In the genomic region with DNA sequence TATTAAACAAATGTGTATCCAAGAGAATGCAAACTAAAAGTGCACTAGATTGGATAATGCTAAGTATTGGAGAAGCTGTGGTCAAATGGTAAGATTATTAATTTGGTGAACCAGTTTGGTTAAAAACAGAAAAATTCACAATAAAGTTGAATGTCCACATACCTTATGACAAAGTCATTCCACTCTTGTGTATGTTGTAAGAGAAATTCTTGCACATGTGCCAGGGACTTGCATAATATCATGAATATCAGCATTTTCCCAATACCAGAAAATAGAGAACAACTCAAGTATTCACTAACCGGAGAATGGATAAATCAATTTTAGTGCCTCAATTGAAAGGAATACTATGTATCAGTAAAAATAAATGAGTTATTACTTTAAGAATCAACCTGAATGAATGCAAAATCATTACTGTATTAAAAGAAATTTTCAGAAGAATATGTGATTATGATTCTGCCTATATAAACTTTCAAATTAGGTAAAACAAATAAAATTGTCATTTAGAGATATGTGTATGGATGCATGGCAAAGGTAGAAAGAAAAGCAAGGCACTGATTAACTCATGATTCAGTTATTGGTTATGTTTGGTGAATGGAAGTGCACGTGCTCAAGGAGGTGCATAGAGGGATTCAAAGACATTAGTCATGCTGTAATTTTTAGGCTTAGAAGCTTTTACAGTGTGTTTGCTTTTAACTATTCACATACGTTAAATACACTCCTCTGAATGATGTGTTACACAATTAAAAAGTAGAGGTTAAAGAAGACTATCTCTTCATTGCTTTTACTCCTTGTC, we compare ENCODE assay signal across 17 cellular contexts.
DNase-seq lines count a peak whose midpoint lies in the region; FAIRE-seq and TF ChIP-seq lines count a peak whose summit lies in the region.
"Had no signal": no experiment of that assay in that cellular context is flagged by ENCODE, and none has a peak within 500 bp of the region (broad histone marks: within the 10 kb centered on the region; RNA-seq: fewer than 3 reads in every experiment).

No MANE protein-coding gene starts in this region.

- no peaks in the 10 kb centered on the region for H3K9me3 ChIP-seq in keratinocyte (ENCODE audit: control insufficient read depth, low read depth, low read length)
- H3K9me3 ChIP-seq: BE2C, gastroesophageal sphincter had no signal

- H3K4me1 ChIP-seq in keratinocyte (ENCODE audit: control insufficient read depth, extremely low read depth, insufficient read depth, low read length): peaks cover 10% of the 10 kb centered on the region
- H3K4me1 ChIP-seq: gastroesophageal sphincter had no signal

- no peak overlapping the region for H3K9ac ChIP-seq in keratinocyte (ENCODE audit: control insufficient read depth, extremely low read depth, insufficient read depth, low read length)

- H3K4me2 ChIP-seq in keratinocyte (ENCODE audit: control insufficient read depth, extremely low read depth, insufficient read depth, low read depth, low read length): no peak overlapping the region

- H3K27me3 Mint-ChIP-seq in osteocyte (ENCODE audit: unreplicated experiment) (peaks cover 11% of the 10 kb centered on the region), immature natural killer cell (ENCODE audit: low read depth in 3 of 3) (peaks cover 0 to 3% (median 0%) of the 10 kb centered on the region in 3 donors)

- H2AFZ ChIP-seq in keratinocyte (ENCODE audit: control insufficient read depth, low read length): no peak overlapping the region

- peaks cover 11% of the 10 kb centered on the region for H3K4me1 Mint-ChIP-seq in osteocyte (ENCODE audit: unreplicated experiment)
- H3K4me1 Mint-ChIP-seq in immature natural killer cell: no peaks in the 10 kb centered on the region

- no peak overlapping the region for H3K27ac ChIP-seq in keratinocyte (ENCODE audit: control insufficient read depth, insufficient read depth, low read length)
- H3K27ac ChIP-seq: gastroesophageal sphincter had no signal

- H3K4me3 Mint-ChIP-seq in osteocyte (ENCODE audit: unreplicated experiment): no peak overlapping the region
- H3K4me3 Mint-ChIP-seq in immature natural killer cell: no peak overlapping the region

- H3K36me3 ChIP-seq in bronchial epithelial cell (ENCODE audit: control insufficient read depth, insufficient read depth, low read length) (no peaks in the 10 kb centered on the region), keratinocyte (ENCODE audit: control insufficient read depth in 2 of 2, extremely low read depth in 1 of 2, insufficient read depth in 2 of 2, low read length in 2 of 2) (no peaks in the 10 kb centered on the region)
- H3K36me3 ChIP-seq: BE2C, gastroesophageal sphincter had no signal

- H4K20me1 ChIP-seq in keratinocyte (ENCODE audit: control insufficient read depth, extremely low read depth, insufficient read depth, low read length): no peaks in the 10 kb centered on the region

- FAIRE-seq in HTR-8/SVneo (lab: Jason Lieb, UNC) (no peak), bronchial epithelial cell (lab: Jason Lieb, UNC) (no peak), keratinocyte (lab: Jason Lieb, UNC) (peak; percentile 5)
- FAIRE-seq: islet of Langerhans had no signal

- no peak overlapping the region for H3K27ac Mint-ChIP-seq in osteocyte (ENCODE audit: unreplicated experiment)
- no peak overlapping the region for H3K27ac Mint-ChIP-seq in immature natural killer cell
- H3K27ac Mint-ChIP-seq: activated naive CD4-positive, alpha-beta T cell treated with anti-CD3 and anti-CD28 coated beads, Interleukin-2, amount 50 U/mL, for 72 hours had no signal

- no peak for TF ChIP-seq CTCF in bronchial epithelial cell (IDR thresholded peaks at IDR 0.05; ENCODE audit: insufficient read depth, low read length, severe bottlenecking)
- no peak for TF ChIP-seq CTCF in keratinocyte (optimal IDR thresholded peaks at IDR 0.05 in 1 of 3, IDR thresholded peaks at IDR 0.05 in 1 of 3, conservative IDR thresholded peaks at IDR 0.05 in 1 of 3; ENCODE audit: extremely low read depth in 1 of 3, insufficient read depth in 2 of 3, low read length in 3 of 3)
- no peak for TF ChIP-seq CTCF in osteocyte (IDR thresholded peaks at IDR 0.05)

- H3K9me1 ChIP-seq in keratinocyte (ENCODE audit: control insufficient read depth, extremely low read depth, insufficient read depth, low read length): no peaks in the 10 kb centered on the region

- DNase-seq in AG08396 (ENCODE audit: low spot score): peak; percentile 49
- peak; percentile 21 for DNase-seq in HTR-8/SVneo (ENCODE audit: insufficient read length, low spot score)
- DNase-seq in bronchial epithelial cell (ENCODE audit: low read depth): peak; percentile 85
- DNase-seq in keratinocyte (ENCODE audit: low read depth, low spot score): peak; percentile 33
- no peak for DNase-seq in NCI-H2081 treated with DMSO at 0.1 percent for 48 hours (lab: John Stamatoyannopoulos, UW)
- DNase-seq in osteocyte (ENCODE audit: extremely low spot score, unreplicated experiment): no peak
- DNase-seq in immature natural killer cell: no peak
- no peak for DNase-seq in CD1c-positive myeloid dendritic cell (ENCODE audit: extremely low spot score)
- DNase-seq: BE2C; cortex of kidney; Kasumi-1; NCI-H1694; NCI-H524; stimulated activated CD4-positive, alpha-beta T cell treated with anti-CD3 and anti-CD28 coated beads, Interleukin-12 subunit alpha, Interleukin-12 subunit beta, amount 100 ng/mL, for 4 hours had no signal

- no peaks in the 10 kb centered on the region for H3K36me3 Mint-ChIP-seq in osteocyte (ENCODE audit: unreplicated experiment)
- H3K36me3 Mint-ChIP-seq in immature natural killer cell: no peaks in the 10 kb centered on the region
- H3K36me3 Mint-ChIP-seq: activated naive CD4-positive, alpha-beta T cell treated with anti-CD3 and anti-CD28 coated beads, Interleukin-2, amount 50 U/mL, for 72 hours had no signal

- H3K27me3 ChIP-seq in bronchial epithelial cell (ENCODE audit: control insufficient read depth, insufficient read depth, low read length) (no peaks in the 10 kb centered on the region), keratinocyte (ENCODE audit: control insufficient read depth, extremely low read depth, insufficient read depth, low read length) (no peaks in the 10 kb centered on the region)
- H3K27me3 ChIP-seq: BE2C, gastroesophageal sphincter had no signal

- H3K4me3 ChIP-seq in bronchial epithelial cell (ENCODE audit: low read depth, low read length) (no peak overlapping the region), keratinocyte (ENCODE audit: control insufficient read depth in 2 of 3, extremely low read depth in 1 of 3, insufficient read depth in 2 of 3, low read depth in 1 of 3, low read length in 3 of 3) (no peak overlapping the region)
- H3K4me3 ChIP-seq: gastroesophageal sphincter had no signal

- H3K9me3 Mint-ChIP-seq in osteocyte (ENCODE audit: unreplicated experiment) (peaks cover 10% of the 10 kb centered on the region), immature natural killer cell (peaks cover 3 to 26% (median 6%) of the 10 kb centered on the region in 6 donors)
- H3K9me3 Mint-ChIP-seq: activated naive CD4-positive, alpha-beta T cell treated with anti-CD3 and anti-CD28 coated beads, Interleukin-2, amount 50 U/mL, for 72 hours had no signal

- H3K79me2 ChIP-seq in keratinocyte (ENCODE audit: control insufficient read depth, insufficient read depth, low read length): no peaks in the 10 kb centered on the region

- dilution Hi-C loops in keratinocyte (cut with MboI; ENCODE audit: extremely low pct_ligation_motif_present, low sequenced_read_pairs): no loop called here

Comparison
In these comparisons a context has a peak if more than half of its experiments do, and no peak if none do; other contexts are left out.
1. DNase-seq: peak in AG08396 (single experiment), HTR-8/SVneo (single experiment), bronchial epithelial cell (single experiment) and keratinocyte (single experiment); none in NCI-H2081 treated with DMSO at 0.1 percent for 48 hours (single experiment), osteocyte (single experiment), immature natural killer cell (0 of 3) and CD1c-positive myeloid dendritic cell (single experiment).